In genomic region chr17:58278661-58279015, GRCh38 we compare ENCODE assay signal across 2 cellular contexts.
TF ChIP-seq lines count a peak whose summit lies in the region.

No MANE protein-coding gene starts in this region.

TF ChIP-seq in A549, 52 proteins besides CTCF, POLR2A, EP300 and RAD21:
- TF ChIP-seq HEYL (CRISPR knock-in tag; IDR thresholded peaks at IDR 0.05) (no peak), RFX5 (IDR thresholded peaks at IDR 0.05) (no peak), ZSCAN20 (CRISPR knock-in tag; IDR thresholded peaks at IDR 0.05) (no peak), MAX (IDR thresholded peaks at IDR 0.05) (no peak), HOXA7 (CRISPR knock-in tag; IDR thresholded peaks at IDR 0.05) (no peak), JUN (IDR thresholded peaks at IDR 0.05) (no peak), HDAC2 (IDR thresholded peaks at IDR 0.05) (no peak), HOXB5 (CRISPR knock-in tag; IDR thresholded peaks at IDR 0.05) (no peak), JUNB (IDR thresholded peaks at IDR 0.05) (no peak), EHMT2 (IDR thresholded peaks at IDR 0.05; ENCODE audit: low read depth) (no peak), E2F6 (IDR thresholded peaks at IDR 0.05; ENCODE audit: borderline replicate concordance, low read depth) (no peak), BHLHE40 (IDR thresholded peaks at IDR 0.05; ENCODE audit: low read depth, low read length) (no peak), ZFP36 (IDR thresholded peaks at IDR 0.05; ENCODE audit: borderline replicate concordance, partially characterized antibody) (no peak), POLR2AphosphoS2 (conservative IDR thresholded peaks at IDR 0.05; ENCODE audit: low read length) (no peak), CHD4 (IDR thresholded peaks at IDR 0.05; ENCODE audit: borderline replicate concordance) (no peak), ESRRA (IDR thresholded peaks at IDR 0.05; ENCODE audit: borderline replicate concordance, low read length) (no peak), NR3C1 (IDR thresholded peaks at IDR 0.05) (no peak), KDM5A (IDR thresholded peaks at IDR 0.05) (no peak)

TF ChIP-seq in HEK293T, 16 proteins besides CTCF, POLR2A, EP300 and RAD21:
- TF ChIP-seq HDGF (IDR thresholded peaks at IDR 0.05; ENCODE audit: borderline replicate concordance) (no peak), FOXA1 (IDR thresholded peaks at IDR 0.05) (no peak), NFRKB (IDR thresholded peaks at IDR 0.05) (no peak), L3MBTL2 (conservative IDR thresholded peaks at IDR 0.05) (no peak), SP1 (IDR thresholded peaks at IDR 0.05) (no peak), ZNF384 (IDR thresholded peaks at IDR 0.05) (no peak), ARNT (IDR thresholded peaks at IDR 0.05) (no peak), FOXK2 (IDR thresholded peaks at IDR 0.05) (no peak)
